Comparison of ENCODE assay signal across 8 cellular contexts in genomic region chr19:48745208-48745995, GRCh38. TPM values are rescaled to one million over a fixed set of nuclear protein-coding genes. Genes with fewer than 3 reads are reported as not detected.
DNase-seq lines count a peak whose midpoint lies in the region; ATAC-seq and TF ChIP-seq lines count a peak whose summit lies in the region.

No MANE protein-coding gene starts in this region.

- H3K27me3 Mint-ChIP-seq in Calu3 (ENCODE audit: unreplicated experiment), result peaks cover 18% of the 10 kb centered on the region

- no peaks in the 10 kb centered on the region for H3K4me1 Mint-ChIP-seq in Calu3 (ENCODE audit: low read depth, unreplicated experiment)

- CTCF ChIA-PET in Calu3 (lab: Charles Lee), result no interaction called here

- no peak overlapping the region for H3K4me3 Mint-ChIP-seq in Calu3 (ENCODE audit: low read depth, unreplicated experiment)

- H3K27ac Mint-ChIP-seq in Calu3 (ENCODE audit: unreplicated experiment), result no peak overlapping the region

- peak; percentile 52 for DNase-seq in Calu3
- peak; percentile 77 for DNase-seq in HuH-7 (ENCODE audit: low spot score)
- DNase-seq in RPMI8226, result peak; percentile 65
- peak; percentile 66 for DNase-seq in amniotic epithelial cell (ENCODE audit: low read depth)
- peak in 35 of 51 donors; percentile 1 to 74 (median 38) for DNase-seq in hypothalamus (lab: John Stamatoyannopoulos, UW)
- peak; percentile 61 for DNase-seq in stimulated activated CD4-positive, alpha-beta T cell treated with anti-CD3 and anti-CD28 coated beads, Interleukin-4, amount 100 ng/mL, for 24 hours

- no TSS peak for BruUV-seq in Calu3 (replicated peaks; lab: Mats Ljungman, UMichigan)

- no peak for ATAC-seq in HG02642 (IDR thresholded peaks at IDR 0.05; ENCODE audit: poor library complexity, unreplicated experiment)
- ATAC-seq in GM18861 (IDR thresholded peaks at IDR 0.05; ENCODE audit: unreplicated experiment), result no peak

- no peak for TF ChIP-seq CTCF in Calu3 (IDR thresholded peaks at IDR 0.05; ENCODE audit: unreplicated experiment)

- H3K9me3 Mint-ChIP-seq in Calu3 (ENCODE audit: low read depth, unreplicated experiment), result no peaks in the 10 kb centered on the region

- peaks cover 9% of the 10 kb centered on the region for H3K36me3 Mint-ChIP-seq in Calu3 (ENCODE audit: insufficient read depth, unreplicated experiment)

- intact Hi-C loops in Calu3 (cut with micrococcal nuclease; ENCODE audit: unreplicated experiment), result no loop called here

RNA-seq across cellular contexts. Expression of gene IZUMO1, which starts 1.3 kb away (rescaled TPM):
- total RNA-seq in Calu3 (2022), result 0.31 and 0.42 TPM in 2 replicates

RNA-seq across cellular contexts. Expression of gene RASIP1, which starts 5.0 kb away (rescaled TPM):
- 0.09 and 0.29 TPM in 2 replicates for total RNA-seq in Calu3 (2022)

RNA-seq across cellular contexts. Expression of gene FUT1, which starts 7.0 kb away (rescaled TPM):
- 2.6 and 2.9 TPM in 2 replicates for total RNA-seq in Calu3 (2022)

RNA-seq across cellular contexts. Expression of gene FGF21, which starts 9.9 kb away (rescaled TPM):
- total RNA-seq in Calu3 (2022), result not detected in 2 replicates

RNA-seq across cellular contexts. Expression of gene MAMSTR, which starts 25.9 kb away (rescaled TPM):
- 1.7 TPM in 2 replicates for total RNA-seq in Calu3 (2022)
